ENCODE assay signal across 8 cellular contexts in the genomic region with DNA sequence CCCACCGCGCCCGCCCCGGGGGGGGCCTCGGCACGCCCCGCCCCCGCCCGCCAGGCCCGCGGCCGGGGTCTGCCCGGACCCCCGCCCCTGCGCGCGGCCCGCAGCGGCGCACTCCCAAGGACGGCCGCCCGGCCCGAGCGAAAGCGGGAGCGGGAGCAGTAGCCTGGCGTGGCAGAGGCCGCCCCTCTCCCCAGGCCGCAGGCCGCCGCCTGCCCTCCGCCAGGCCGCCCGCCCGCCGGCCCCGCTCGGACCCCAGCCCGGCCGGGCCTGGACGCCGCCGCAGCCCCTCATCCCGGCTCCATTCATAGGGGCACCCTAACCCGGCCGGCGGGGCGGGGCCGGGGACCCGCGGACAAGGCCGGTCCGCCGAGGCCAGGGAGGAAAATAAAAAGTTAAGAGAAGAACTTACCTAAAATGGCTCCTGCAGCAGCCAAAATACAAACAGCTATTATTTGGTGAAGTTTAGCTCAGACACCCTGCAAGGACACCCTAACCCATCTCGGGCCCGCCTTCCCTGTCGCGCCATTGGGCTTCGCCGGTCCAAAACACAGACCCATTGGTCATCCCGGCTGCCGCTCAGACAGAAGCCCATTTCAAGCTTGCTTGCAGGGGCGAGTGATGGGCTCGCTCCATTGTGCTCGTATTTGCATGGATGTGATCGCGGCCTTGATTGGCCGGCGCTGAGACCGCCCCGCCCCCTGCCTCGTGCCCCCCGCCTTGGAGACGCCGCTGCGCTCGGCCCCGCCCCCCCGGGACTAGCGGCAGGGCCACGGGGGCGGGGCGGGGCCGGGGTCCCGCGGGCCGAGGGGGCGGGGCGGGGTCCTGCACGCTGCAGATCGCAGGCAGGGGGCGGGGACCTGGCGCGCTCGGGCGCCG. TPM values are rescaled to one million over a fixed set of nuclear protein-coding genes. Genes with fewer than 3 reads are reported as not detected.
DNase-seq lines count a peak whose midpoint lies in the region; ATAC-seq and FAIRE-seq lines count a peak whose summit lies in the region.

A gene with protein sequence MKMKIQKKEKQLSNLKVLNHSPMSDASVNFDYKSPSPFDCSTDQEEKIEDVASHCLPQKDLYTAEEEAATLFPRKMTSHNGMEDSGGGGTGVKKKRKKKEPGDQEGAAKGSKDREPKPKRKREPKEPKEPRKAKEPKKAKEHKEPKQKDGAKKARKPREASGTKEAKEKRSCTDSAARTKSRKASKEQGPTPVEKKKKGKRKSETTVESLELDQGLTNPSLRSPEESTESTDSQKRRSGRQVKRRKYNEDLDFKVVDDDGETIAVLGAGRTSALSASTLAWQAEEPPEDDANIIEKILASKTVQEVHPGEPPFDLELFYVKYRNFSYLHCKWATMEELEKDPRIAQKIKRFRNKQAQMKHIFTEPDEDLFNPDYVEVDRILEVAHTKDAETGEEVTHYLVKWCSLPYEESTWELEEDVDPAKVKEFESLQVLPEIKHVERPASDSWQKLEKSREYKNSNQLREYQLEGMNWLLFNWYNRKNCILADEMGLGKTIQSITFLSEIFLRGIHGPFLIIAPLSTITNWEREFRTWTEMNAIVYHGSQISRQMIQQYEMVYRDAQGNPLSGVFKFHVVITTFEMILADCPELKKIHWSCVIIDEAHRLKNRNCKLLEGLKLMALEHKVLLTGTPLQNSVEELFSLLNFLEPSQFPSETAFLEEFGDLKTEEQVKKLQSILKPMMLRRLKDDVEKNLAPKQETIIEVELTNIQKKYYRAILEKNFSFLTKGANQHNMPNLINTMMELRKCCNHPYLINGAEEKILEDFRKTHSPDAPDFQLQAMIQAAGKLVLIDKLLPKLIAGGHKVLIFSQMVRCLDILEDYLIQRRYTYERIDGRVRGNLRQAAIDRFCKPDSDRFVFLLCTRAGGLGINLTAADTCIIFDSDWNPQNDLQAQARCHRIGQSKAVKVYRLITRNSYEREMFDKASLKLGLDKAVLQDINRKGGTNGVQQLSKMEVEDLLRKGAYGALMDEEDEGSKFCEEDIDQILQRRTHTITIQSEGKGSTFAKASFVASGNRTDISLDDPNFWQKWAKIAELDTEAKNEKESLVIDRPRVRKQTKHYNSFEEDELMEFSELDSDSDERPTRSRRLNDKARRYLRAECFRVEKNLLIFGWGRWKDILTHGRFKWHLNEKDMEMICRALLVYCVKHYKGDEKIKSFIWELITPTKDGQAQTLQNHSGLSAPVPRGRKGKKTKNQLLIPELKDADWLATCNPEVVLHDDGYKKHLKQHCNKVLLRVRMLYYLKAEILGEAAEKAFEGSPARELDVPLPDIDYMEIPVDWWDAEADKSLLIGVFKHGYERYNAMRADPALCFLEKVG (N-terminal part only) (minus strand): TSS at position 447 of the 876 bp plus-strand sequence. CDS start 67,040 bp downstream, outside the sequence.

- H3K27ac ChIP-seq in KOPT-K1 (ENCODE audit: low read depth, low read length, poor library complexity, severe bottlenecking): peak within 1 kb of the TSS; percentile 76

- H3K36me3 ChIP-seq in KOPT-K1 (ENCODE audit: insufficient read depth, low read length): no peaks in the 10 kb centered on the region

- peak; percentile 95 for DNase-seq in DMS53 treated with DMSO at 0.1 percent for 48 hours (lab: John Stamatoyannopoulos, UW; ENCODE audit: unreplicated experiment)
- DNase-seq in RCC 7860 (ENCODE audit: low spot score): peak; percentile 97
- DNase-seq in activated T-cell treated with anti-CD3 and anti-CD28 coated beads, Interleukin-2, amount 50 U/mL, for 72 hours: peak; percentile 99 to 100
- peak; percentile 99 for DNase-seq in fibroblast of gingiva (ENCODE audit: low read depth)
- peak; percentile 100 for DNase-seq in naive B cell

- H3K36me3 Mint-ChIP-seq in activated T-cell treated with anti-CD3 and anti-CD28 coated beads, Interleukin-2, amount 50 U/mL, for 72 hours (ENCODE audit: insufficient read depth in 2 of 2): peaks cover 0 to 4% of the 10 kb centered on the region in 2 donors
- no peaks in the 10 kb centered on the region for H3K36me3 Mint-ChIP-seq in naive B cell
- no peaks in the 10 kb centered on the region for H3K36me3 Mint-ChIP-seq in stimulated activated memory B cell treated with anti-CD40 and anti-IgM and Interleukin-4, amounts not matched to agents 10 μg/mL and 1 μg/mL and 100 μg/mL, for 72 hours

- peaks cover 47% of the 10 kb centered on the region for H3K4me1 Mint-ChIP-seq in activated T-cell treated with anti-CD3 and anti-CD28 coated beads, Interleukin-2, amount 50 U/mL, for 72 hours (ENCODE audit: low read depth)
- peaks cover 28 to 39% (median 33%) of the 10 kb centered on the region in 3 donors for H3K4me1 Mint-ChIP-seq in naive B cell
- peaks cover 71% of the 10 kb centered on the region for H3K4me1 Mint-ChIP-seq in stimulated activated memory B cell treated with anti-CD40 and anti-IgM and Interleukin-4, amounts not matched to agents 10 μg/mL and 1 μg/mL and 100 μg/mL, for 72 hours

- FAIRE-seq in RCC 7860 (lab: Jason Lieb, UNC): peak; percentile 84

- no peaks in the 10 kb centered on the region for H3K9me3 Mint-ChIP-seq in activated T-cell treated with anti-CD3 and anti-CD28 coated beads, Interleukin-2, amount 50 U/mL, for 72 hours
- no peaks in the 10 kb centered on the region for H3K9me3 Mint-ChIP-seq in naive B cell
- H3K9me3 Mint-ChIP-seq in stimulated activated memory B cell treated with anti-CD40 and anti-IgM and Interleukin-4, amounts not matched to agents 10 μg/mL and 1 μg/mL and 100 μg/mL, for 72 hours: no peaks in the 10 kb centered on the region

- H3K4me3 Mint-ChIP-seq in activated T-cell treated with anti-CD3 and anti-CD28 coated beads, Interleukin-2, amount 50 U/mL, for 72 hours: peak within 1 kb of the TSS; percentile 89 to 96
- H3K4me3 Mint-ChIP-seq in naive B cell: peak within 1 kb of the TSS; percentile 87 to 99 (median 96)
- H3K4me3 Mint-ChIP-seq in stimulated activated memory B cell treated with anti-CD40 and anti-IgM and Interleukin-4, amounts not matched to agents 10 μg/mL and 1 μg/mL and 100 μg/mL, for 72 hours: peak within 1 kb of the TSS; percentile 96

- H3K27me3 Mint-ChIP-seq in activated T-cell treated with anti-CD3 and anti-CD28 coated beads, Interleukin-2, amount 50 U/mL, for 72 hours (ENCODE audit: low read depth): no peaks in the 10 kb centered on the region
- no peaks in the 10 kb centered on the region for H3K27me3 Mint-ChIP-seq in naive B cell
- H3K27me3 Mint-ChIP-seq in stimulated activated memory B cell treated with anti-CD40 and anti-IgM and Interleukin-4, amounts not matched to agents 10 μg/mL and 1 μg/mL and 100 μg/mL, for 72 hours: no peaks in the 10 kb centered on the region

- peak within 1 kb of the TSS; percentile 70 for H3K27ac Mint-ChIP-seq in activated T-cell treated with anti-CD3 and anti-CD28 coated beads, Interleukin-2, amount 50 U/mL, for 72 hours
- peak within 1 kb of the TSS; percentile 72 to 98 (median 92) for H3K27ac Mint-ChIP-seq in naive B cell
- H3K27ac Mint-ChIP-seq in stimulated activated memory B cell treated with anti-CD40 and anti-IgM and Interleukin-4, amounts not matched to agents 10 μg/mL and 1 μg/mL and 100 μg/mL, for 72 hours: peak within 1 kb of the TSS; percentile 89

- H3K9me3 ChIP-seq in KOPT-K1 (ENCODE audit: insufficient read depth, low read length, poor library complexity, severe bottlenecking): no peaks in the 10 kb centered on the region

- ATAC-seq in GM21786 (IDR thresholded peaks at IDR 0.05; ENCODE audit: unreplicated experiment) (peak; percentile 99), naive B cell (ENCODE audit: low read depth in 2 of 2) (peak; percentile 94 to 96)
- ATAC-seq in activated T-cell treated with anti-CD3 and anti-CD28 coated beads, Interleukin-2, amount 50 U/mL, for 72 hours (replicated peaks in 1 of 2): peak; percentile 97
- peak; percentile 98 for ATAC-seq in stimulated activated memory B cell treated with anti-CD40 and anti-IgM and Interleukin-4, amounts not matched to agents 10 μg/mL and 1 μg/mL and 100 μg/mL, for 72 hours

RNA-seq across cellular contexts. Expression of the gene that starts here (rescaled TPM):
- total RNA-seq in activated T-cell treated with anti-CD3 and anti-CD28 coated beads, Interleukin-2, amount 50 U/mL, for 72 hours: 10 to 100 TPM; 35.8 to 37.7 TPM
- 10 to 100 TPM; 30.5 to 82.8 (median 51.9) TPM for polyA plus RNA-seq in naive B cell (ENCODE audit: low read depth in 6 of 6)

Comparison
In these comparisons a context has a peak if more than half of its experiments do, and no peak if none do; other contexts are left out.
1. Peak in every context shown above with its lines: DNase-seq, ATAC-seq and H3K27ac ChIP-seq.